ENCODE assay signal across 9 cellular contexts in genomic region chr22:30822216-30823014, GRCh38.
DNase-seq lines count a peak whose midpoint lies in the region; ATAC-seq lines count a peak whose summit lies in the region.
"Had no signal": no experiment of that assay in that cellular context is flagged by ENCODE, and none has a peak within 500 bp of the region (broad histone marks: within the 10 kb centered on the region; RNA-seq: fewer than 3 reads in every experiment).

No MANE protein-coding gene starts in this region.

- no peak for ATAC-seq in HG03342 (IDR thresholded peaks at IDR 0.05; ENCODE audit: unreplicated experiment)

- peak overlapping the region in 4 of 5 donors; percentile 41 to 54 (median 43) for H3K4me3 ChIP-seq in subcutaneous abdominal adipose tissue (ENCODE audit: low read depth in 1 of 5, low read length in 5 of 5)
- H3K4me3 ChIP-seq in Karpas-422 (ENCODE audit: low read length) = no peak overlapping the region

- no peaks in the 10 kb centered on the region for H3K9me2 ChIP-seq in Karpas-422 (replicated peaks; ENCODE audit: insufficient read depth, low read length)

- H4K20me1 ChIP-seq in Karpas-422 (ENCODE audit: insufficient read depth, low read depth, low read length) = no peaks in the 10 kb centered on the region

- H3K4me2 ChIP-seq in Karpas-422 (ENCODE audit: low read depth, low read length, poor library complexity, severe bottlenecking) = no peak overlapping the region

- H3K36me3 ChIP-seq in subcutaneous abdominal adipose tissue (ENCODE audit: control insufficient read depth in 5 of 5, insufficient read depth in 5 of 5, low read length in 5 of 5) (no peaks in the 10 kb centered on the region), Karpas-422 (ENCODE audit: insufficient read depth, low read length) (no peaks in the 10 kb centered on the region)

- peak; percentile 27 for DNase-seq in activated CD4-positive, alpha-beta T cell treated with anti-CD3 and anti-CD28 coated beads for 48 hours
- no peak for DNase-seq in activated CD4-positive, alpha-beta T cell treated with anti-CD3 and anti-CD28 coated beads for 1 hour
- peak; percentile 6 to 59 for DNase-seq in T47D (ENCODE audit: low read depth in 1 of 2, low spot score in 1 of 2)
- DNase-seq in islet precursor cell = peak; percentile 51
- DNase-seq in SIG-M5 treated with dmso at 0.1 percent for 504 hours (lab: John Stamatoyannopoulos, UW; ENCODE audit: unreplicated experiment) = no peak
- DNase-seq in Karpas-422 = no peak
- DNase-seq: activated B cell treated with CpG ODN at 0.5 μM for 24 hours had no signal

- in situ Hi-C loops in T47D (cut with HindIII; ENCODE audit: low pct_unique_long_range_greater_than_20kb, low sequenced_read_pairs) = no loop called here

- H3K27me3 ChIP-seq in subcutaneous abdominal adipose tissue (ENCODE audit: control insufficient read depth in 5 of 5, insufficient read depth in 4 of 5, low read length in 5 of 5) = peaks cover 25 to 45% (median 38%) of the 10 kb centered on the region in 5 donors
- H3K27me3 ChIP-seq in Karpas-422 (ENCODE audit: low read length) = no peaks in the 10 kb centered on the region

- H3K27ac ChIP-seq in subcutaneous abdominal adipose tissue (ENCODE audit: low read depth, low read length) = no peak overlapping the region
- no peak overlapping the region for H3K27ac ChIP-seq in Karpas-422 (ENCODE audit: low read length)

- H3K4me1 ChIP-seq in subcutaneous abdominal adipose tissue (ENCODE audit: control insufficient read depth in 5 of 5, insufficient read depth in 5 of 5, low read length in 5 of 5) = peaks cover 0 to 13% (median 11%) of the 10 kb centered on the region in 5 donors
- H3K4me1 ChIP-seq in Karpas-422 (ENCODE audit: low read length) = no peaks in the 10 kb centered on the region

- H3K79me2 ChIP-seq in Karpas-422 (ENCODE audit: low read length) = no peaks in the 10 kb centered on the region

- H3K9me3 ChIP-seq in subcutaneous abdominal adipose tissue (ENCODE audit: control insufficient read depth in 5 of 5, low read length in 5 of 5) (no peaks in the 10 kb centered on the region), Karpas-422 (ENCODE audit: low read length) (no peaks in the 10 kb centered on the region)

- H3K9ac ChIP-seq in subcutaneous abdominal adipose tissue (ENCODE audit: low read length in 5 of 5) (no peak overlapping the region), Karpas-422 (ENCODE audit: low read length) (no peak overlapping the region)

- H2AFZ ChIP-seq in Karpas-422 (ENCODE audit: low read length) = no peak overlapping the region

Comparison
In these comparisons a context has a peak if more than half of its experiments do, and no peak if none do; other contexts are left out.
1. DNase-seq: peak in activated CD4-positive, alpha-beta T cell treated with anti-CD3 and anti-CD28 coated beads for 48 hours (single experiment), T47D (2 of 2) and islet precursor cell (single experiment); none in activated CD4-positive, alpha-beta T cell treated with anti-CD3 and anti-CD28 coated beads for 1 hour (single experiment), SIG-M5 treated with dmso at 0.1 percent for 504 hours (single experiment) and Karpas-422 (single experiment).